In the genomic region with DNA sequence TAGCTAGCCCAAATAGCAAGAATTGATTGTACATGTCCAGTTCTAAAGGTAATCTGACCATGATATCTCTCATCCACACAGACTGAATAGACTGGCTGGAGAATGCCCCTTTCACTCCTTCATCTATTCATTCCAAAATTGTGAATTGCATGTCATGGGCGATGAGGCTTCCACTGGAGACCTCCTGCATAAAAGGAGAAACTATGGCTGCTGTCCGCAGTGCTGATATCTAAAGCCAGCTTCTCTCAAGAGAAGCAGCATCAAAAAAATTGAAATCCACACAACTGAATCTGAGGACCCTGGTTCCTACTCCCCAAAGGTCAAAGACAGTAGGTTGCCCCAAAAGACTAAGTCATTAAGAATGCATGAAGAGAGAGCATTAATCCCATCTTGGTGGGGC, we compare ENCODE assay signal across 2 cellular contexts.
TF ChIP-seq lines count a peak whose summit lies in the region.

No MANE protein-coding gene starts in this region.

TF ChIP-seq in K562, 482 proteins besides CTCF, POLR2A, EP300 and RAD21 (continues in another document):
- TF ChIP-seq, protein P1, sequence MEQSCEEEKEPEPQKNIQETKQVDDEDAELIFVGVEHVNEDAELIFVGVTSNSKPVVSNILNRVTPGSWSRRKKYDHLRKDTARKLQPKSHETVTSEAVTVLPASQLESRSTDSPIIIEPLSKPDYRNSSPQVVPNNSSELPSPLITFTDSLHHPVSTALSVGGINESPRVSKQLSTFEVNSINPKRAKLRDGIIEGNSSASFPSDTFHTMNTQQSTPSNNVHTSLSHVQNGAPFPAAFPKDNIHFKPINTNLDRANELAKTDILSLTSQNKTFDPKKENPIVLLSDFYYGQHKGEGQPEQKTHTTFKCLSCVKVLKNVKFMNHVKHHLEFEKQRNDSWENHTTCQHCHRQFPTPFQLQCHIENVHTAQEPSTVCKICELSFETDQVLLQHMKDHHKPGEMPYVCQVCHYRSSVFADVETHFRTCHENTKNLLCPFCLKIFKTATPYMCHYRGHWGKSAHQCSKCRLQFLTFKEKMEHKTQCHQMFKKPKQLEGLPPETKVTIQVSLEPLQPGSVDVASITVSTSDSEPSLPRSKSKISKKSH (CRISPR knock-in tag; IDR thresholded peaks at IDR 0.05), result no peak
- TF ChIP-seq ZNF717 (CRISPR knock-in tag; IDR thresholded peaks at IDR 0.05) (no peak), PTRF (tag; IDR thresholded peaks at IDR 0.05) (no peak), TEAD4 (IDR thresholded peaks at IDR 0.05; ENCODE audit: low read length) (no peak), TEAD4 (CRISPR knock-in tag; IDR thresholded peaks at IDR 0.05; ENCODE audit: borderline replicate concordance) (no peak), ZNF699 (CRISPR knock-in tag; IDR thresholded peaks at IDR 0.05; ENCODE audit: insufficient replicate concordance) (no peak), NR2F6 (CRISPR knock-in tag; IDR thresholded peaks at IDR 0.05) (no peak), EHMT2 (IDR thresholded peaks at IDR 0.05) (peak; percentile 96), MAZ (CRISPR knock-in tag; conservative IDR thresholded peaks at IDR 0.05 in 1 of 2, IDR thresholded peaks at IDR 0.05 in 1 of 2) (no peak), MIER1 (IDR thresholded peaks at IDR 0.05; ENCODE audit: low read depth) (peak; percentile 92), FUS (optimal IDR thresholded peaks at IDR 0.05; ENCODE audit: low read depth, low read length) (no peak)
- TF ChIP-seq, protein P2, sequence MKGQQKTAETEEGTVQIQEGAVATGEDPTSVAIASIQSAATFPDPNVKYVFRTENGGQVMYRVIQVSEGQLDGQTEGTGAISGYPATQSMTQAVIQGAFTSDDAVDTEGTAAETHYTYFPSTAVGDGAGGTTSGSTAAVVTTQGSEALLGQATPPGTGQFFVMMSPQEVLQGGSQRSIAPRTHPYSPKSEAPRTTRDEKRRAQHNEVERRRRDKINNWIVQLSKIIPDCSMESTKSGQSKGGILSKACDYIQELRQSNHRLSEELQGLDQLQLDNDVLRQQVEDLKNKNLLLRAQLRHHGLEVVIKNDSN (CRISPR knock-in tag; IDR thresholded peaks at IDR 0.05), result no peak
- TF ChIP-seq, protein P3, sequence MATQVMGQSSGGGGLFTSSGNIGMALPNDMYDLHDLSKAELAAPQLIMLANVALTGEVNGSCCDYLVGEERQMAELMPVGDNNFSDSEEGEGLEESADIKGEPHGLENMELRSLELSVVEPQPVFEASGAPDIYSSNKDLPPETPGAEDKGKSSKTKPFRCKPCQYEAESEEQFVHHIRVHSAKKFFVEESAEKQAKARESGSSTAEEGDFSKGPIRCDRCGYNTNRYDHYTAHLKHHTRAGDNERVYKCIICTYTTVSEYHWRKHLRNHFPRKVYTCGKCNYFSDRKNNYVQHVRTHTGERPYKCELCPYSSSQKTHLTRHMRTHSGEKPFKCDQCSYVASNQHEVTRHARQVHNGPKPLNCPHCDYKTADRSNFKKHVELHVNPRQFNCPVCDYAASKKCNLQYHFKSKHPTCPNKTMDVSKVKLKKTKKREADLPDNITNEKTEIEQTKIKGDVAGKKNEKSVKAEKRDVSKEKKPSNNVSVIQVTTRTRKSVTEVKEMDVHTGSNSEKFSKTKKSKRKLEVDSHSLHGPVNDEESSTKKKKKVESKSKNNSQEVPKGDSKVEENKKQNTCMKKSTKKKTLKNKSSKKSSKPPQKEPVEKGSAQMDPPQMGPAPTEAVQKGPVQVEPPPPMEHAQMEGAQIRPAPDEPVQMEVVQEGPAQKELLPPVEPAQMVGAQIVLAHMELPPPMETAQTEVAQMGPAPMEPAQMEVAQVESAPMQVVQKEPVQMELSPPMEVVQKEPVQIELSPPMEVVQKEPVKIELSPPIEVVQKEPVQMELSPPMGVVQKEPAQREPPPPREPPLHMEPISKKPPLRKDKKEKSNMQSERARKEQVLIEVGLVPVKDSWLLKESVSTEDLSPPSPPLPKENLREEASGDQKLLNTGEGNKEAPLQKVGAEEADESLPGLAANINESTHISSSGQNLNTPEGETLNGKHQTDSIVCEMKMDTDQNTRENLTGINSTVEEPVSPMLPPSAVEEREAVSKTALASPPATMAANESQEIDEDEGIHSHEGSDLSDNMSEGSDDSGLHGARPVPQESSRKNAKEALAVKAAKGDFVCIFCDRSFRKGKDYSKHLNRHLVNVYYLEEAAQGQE (CRISPR knock-in tag; IDR thresholded peaks at IDR 0.05; ENCODE audit: low read depth), result peak; percentile 91
- TF ChIP-seq, protein P4, sequence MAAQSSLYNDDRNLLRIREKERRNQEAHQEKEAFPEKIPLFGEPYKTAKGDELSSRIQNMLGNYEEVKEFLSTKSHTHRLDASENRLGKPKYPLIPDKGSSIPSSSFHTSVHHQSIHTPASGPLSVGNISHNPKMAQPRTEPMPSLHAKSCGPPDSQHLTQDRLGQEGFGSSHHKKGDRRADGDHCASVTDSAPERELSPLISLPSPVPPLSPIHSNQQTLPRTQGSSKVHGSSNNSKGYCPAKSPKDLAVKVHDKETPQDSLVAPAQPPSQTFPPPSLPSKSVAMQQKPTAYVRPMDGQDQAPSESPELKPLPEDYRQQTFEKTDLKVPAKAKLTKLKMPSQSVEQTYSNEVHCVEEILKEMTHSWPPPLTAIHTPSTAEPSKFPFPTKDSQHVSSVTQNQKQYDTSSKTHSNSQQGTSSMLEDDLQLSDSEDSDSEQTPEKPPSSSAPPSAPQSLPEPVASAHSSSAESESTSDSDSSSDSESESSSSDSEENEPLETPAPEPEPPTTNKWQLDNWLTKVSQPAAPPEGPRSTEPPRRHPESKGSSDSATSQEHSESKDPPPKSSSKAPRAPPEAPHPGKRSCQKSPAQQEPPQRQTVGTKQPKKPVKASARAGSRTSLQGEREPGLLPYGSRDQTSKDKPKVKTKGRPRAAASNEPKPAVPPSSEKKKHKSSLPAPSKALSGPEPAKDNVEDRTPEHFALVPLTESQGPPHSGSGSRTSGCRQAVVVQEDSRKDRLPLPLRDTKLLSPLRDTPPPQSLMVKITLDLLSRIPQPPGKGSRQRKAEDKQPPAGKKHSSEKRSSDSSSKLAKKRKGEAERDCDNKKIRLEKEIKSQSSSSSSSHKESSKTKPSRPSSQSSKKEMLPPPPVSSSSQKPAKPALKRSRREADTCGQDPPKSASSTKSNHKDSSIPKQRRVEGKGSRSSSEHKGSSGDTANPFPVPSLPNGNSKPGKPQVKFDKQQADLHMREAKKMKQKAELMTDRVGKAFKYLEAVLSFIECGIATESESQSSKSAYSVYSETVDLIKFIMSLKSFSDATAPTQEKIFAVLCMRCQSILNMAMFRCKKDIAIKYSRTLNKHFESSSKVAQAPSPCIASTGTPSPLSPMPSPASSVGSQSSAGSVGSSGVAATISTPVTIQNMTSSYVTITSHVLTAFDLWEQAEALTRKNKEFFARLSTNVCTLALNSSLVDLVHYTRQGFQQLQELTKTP (IDR thresholded peaks at IDR 0.05; ENCODE audit: low read depth in 1 of 2, partially characterized antibody in 2 of 2), result peak in 1 of 2 experiments; percentile 42
- TF ChIP-seq, protein P5, sequence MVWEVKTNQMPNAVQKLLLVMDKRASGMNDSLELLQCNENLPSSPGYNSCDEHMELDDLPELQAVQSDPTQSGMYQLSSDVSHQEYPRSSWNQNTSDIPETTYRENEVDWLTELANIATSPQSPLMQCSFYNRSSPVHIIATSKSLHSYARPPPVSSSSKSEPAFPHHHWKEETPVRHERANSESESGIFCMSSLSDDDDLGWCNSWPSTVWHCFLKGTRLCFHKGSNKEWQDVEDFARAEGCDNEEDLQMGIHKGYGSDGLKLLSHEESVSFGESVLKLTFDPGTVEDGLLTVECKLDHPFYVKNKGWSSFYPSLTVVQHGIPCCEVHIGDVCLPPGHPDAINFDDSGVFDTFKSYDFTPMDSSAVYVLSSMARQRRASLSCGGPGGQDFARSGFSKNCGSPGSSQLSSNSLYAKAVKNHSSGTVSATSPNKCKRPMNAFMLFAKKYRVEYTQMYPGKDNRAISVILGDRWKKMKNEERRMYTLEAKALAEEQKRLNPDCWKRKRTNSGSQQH (CRISPR knock-in tag; IDR thresholded peaks at IDR 0.05), result no peak

TF ChIP-seq in liver, 16 proteins besides CTCF, POLR2A, EP300 and RAD21:
- TF ChIP-seq, protein P3 (IDR thresholded peaks at IDR 0.05), result peak; percentile 98
- TF ChIP-seq SP1 (IDR thresholded peaks at IDR 0.05), result no peak
